ENCODE assay signal across 16 cellular contexts in genomic region chr7:12456506-12456905, GRCh38. TPM values are rescaled to one million over a fixed set of nuclear protein-coding genes. Genes with fewer than 3 reads are reported as not detected.
DNase-seq lines count a peak whose midpoint lies in the region; FAIRE-seq and TF ChIP-seq lines count a peak whose summit lies in the region.
"Had no signal": no experiment of that assay in that cellular context is flagged by ENCODE, and none has a peak within 500 bp of the region (broad histone marks: within the 10 kb centered on the region; RNA-seq: fewer than 3 reads in every experiment).

No MANE protein-coding gene starts in this region.

- H3K9me3 Mint-ChIP-seq in MCF 10A (ENCODE audit: unreplicated experiment), result no peaks in the 10 kb centered on the region
- H3K9me3 Mint-ChIP-seq: dendritic cell treated with granulocyte-macrophage colony-stimulating factor and Interleukin-4, amounts not matched to agents 40 ng/mL and 50 ng/mL, for 4 days had no signal

- no peaks in the 10 kb centered on the region for H3K27me3 Mint-ChIP-seq in MCF 10A (ENCODE audit: insufficient read depth, unreplicated experiment)
- H3K27me3 Mint-ChIP-seq: dendritic cell treated with granulocyte-macrophage colony-stimulating factor and Interleukin-4, amounts not matched to agents 40 ng/mL and 50 ng/mL, for 4 days had no signal

- POLR2A ChIA-PET in MCF 10A (lab: Yijun Ruan, JAX), result no interaction called here

- H3K4me2 ChIP-seq in mammary epithelial cell (ENCODE audit: insufficient read depth, low read depth, low read length), result no peak overlapping the region

- H3K4me3 ChIP-seq in mammary epithelial cell (replicated peaks in 1 of 3; ENCODE audit: insufficient read depth in 1 of 3, low read depth in 2 of 3, low read length in 3 of 3) (no peak overlapping the region), ovary (no peak overlapping the region)
- H3K4me3 ChIP-seq: GM23248 had no signal

- no peaks in the 10 kb centered on the region for H3K4me1 ChIP-seq in mammary epithelial cell (ENCODE audit: insufficient read depth, low read length)
- H3K4me1 ChIP-seq in ovary (ENCODE audit: insufficient read depth), result no peaks in the 10 kb centered on the region

- H3K4me1 Mint-ChIP-seq in MCF 10A (ENCODE audit: insufficient read depth, unreplicated experiment), result no peaks in the 10 kb centered on the region
- H3K4me1 Mint-ChIP-seq: immature natural killer cell, nephron progenitor cell had no signal

- TF ChIP-seq CTCF in MCF 10A (IDR thresholded peaks at IDR 0.05; ENCODE audit: unreplicated experiment) (no peak), mammary epithelial cell (conservative IDR thresholded peaks at IDR 0.05 in 1 of 2, IDR thresholded peaks at IDR 0.05 in 1 of 2; ENCODE audit: extremely low read depth in 1 of 2, insufficient read depth in 1 of 2, low read depth in 1 of 2, low read length in 2 of 2) (no peak), D721Med (IDR thresholded peaks at IDR 0.05; ENCODE audit: insufficient read depth, missing control alignments) (no peak), ovary (IDR thresholded peaks at IDR 0.05) (no peak)

- no peaks in the 10 kb centered on the region for H3K36me3 Mint-ChIP-seq in MCF 10A (ENCODE audit: insufficient read depth, unreplicated experiment)
- H3K36me3 Mint-ChIP-seq: immature natural killer cell had no signal

- H3K27me3 ChIP-seq in mammary epithelial cell (ENCODE audit: insufficient read depth, low read length), result no peaks in the 10 kb centered on the region
- no peaks in the 10 kb centered on the region for H3K27me3 ChIP-seq in ovary

- H3K27ac ChIP-seq in mammary epithelial cell (ENCODE audit: insufficient read depth, low read depth, low read length) (no peak overlapping the region), ovary (no peak overlapping the region)
- H3K27ac ChIP-seq: GM23248 had no signal

- no peak overlapping the region for H3K27ac Mint-ChIP-seq in MCF 10A (ENCODE audit: low read depth, unreplicated experiment)
- H3K27ac Mint-ChIP-seq: dendritic cell treated with granulocyte-macrophage colony-stimulating factor and Interleukin-4, amounts not matched to agents 40 ng/mL and 50 ng/mL, for 4 days; immature natural killer cell; nephron progenitor cell had no signal

- H3K9me3 ChIP-seq in mammary epithelial cell (replicated peaks; ENCODE audit: insufficient read depth, low read length) (no peaks in the 10 kb centered on the region), ovary (no peaks in the 10 kb centered on the region)

- CTCF ChIA-PET in MCF 10A (lab: Yijun Ruan, JAX) (interaction anchor here (0.7 to 7.1 kb wide), 11 partner anchors 13 to 565 kb away, joined by 3 to 125 read pairs (median 5); no protein-coding TSS in a partner anchor), mammary epithelial cell (lab: Charles Lee; ENCODE audit: low non-redundant PET) (no interaction called here)

- in situ Hi-C loops in mammary epithelial cell (cut with MboI; ENCODE audit: low sequenced_read_pairs in 2 of 2), result loop anchor here in 1 of 2 donors (5.0 kb wide), 1 partner anchor 36 kb away; no protein-coding TSS in a partner anchor

- no peak for TF ChIP-seq EP300 in ovary (IDR thresholded peaks at IDR 0.05)

- BruUV-seq in MCF 10A (replicated peaks; lab: Mats Ljungman, UMichigan) (no TSS peak), mammary epithelial cell (replicated peaks; lab: Mats Ljungman, UMichigan) (no TSS peak)

- intact Hi-C loops in MCF 10A (cut with micrococcal nuclease), result no loop called here
- intact Hi-C loops in mammary epithelial cell (cut with micrococcal nuclease), result no loop called here
- intact Hi-C loops in ovary (cut with DNase I), result no loop called here

- DNase-seq in MCF 10A (ENCODE audit: unreplicated experiment) (peak; percentile 47), mammary epithelial cell (no peak), NCI-H2227 treated with DMSO at 0.1 percent for 48 hours (lab: John Stamatoyannopoulos, UW) (peak; percentile 71), dedifferentiated amniotic fluid mesenchymal stem cell (ENCODE audit: extremely low spot score) (peak; percentile 16), SKM-1 treated with dmso at 0.1 percent for 144 hours (lab: John Stamatoyannopoulos, UW; ENCODE audit: unreplicated experiment) (no peak), T1000 (lab: John Stamatoyannopoulos, UW) (no peak), D721Med (ENCODE audit: insufficient read length, low spot score) (no peak), ovary (no peak)
- DNase-seq: glutamatergic neuron, GM23248, immature natural killer cell, mesendoderm, NCI-H187 treated with DMSO at 0.1 percent for 48 hours, nephron progenitor cell had no signal

- no peak for FAIRE-seq in D721Med (lab: Jason Lieb, UNC)
- FAIRE-seq: GM12891 had no signal

- H4K20me1 ChIP-seq in mammary epithelial cell (ENCODE audit: insufficient read depth, low read length), result no peaks in the 10 kb centered on the region

- TF ChIP-seq POLR2A in ovary (IDR thresholded peaks at IDR 0.05), result no peak

- H3K79me2 ChIP-seq in mammary epithelial cell (ENCODE audit: insufficient read depth, low read length), result no peaks in the 10 kb centered on the region

- no peak overlapping the region for H3K9ac ChIP-seq in mammary epithelial cell (ENCODE audit: insufficient read depth, low read length)
- H3K9ac ChIP-seq: GM23248 had no signal

- H3K36me3 ChIP-seq in mammary epithelial cell (ENCODE audit: insufficient read depth, low read length), result no peaks in the 10 kb centered on the region
- no peaks in the 10 kb centered on the region for H3K36me3 ChIP-seq in ovary

- dilution Hi-C loops in mammary epithelial cell (cut with HindIII; ENCODE audit: low sequenced_read_pairs), result no loop called here

- 0% methylated on average over 1 of the region's 1 CpG for WGBS in mammary epithelial cell (ENCODE audit: low coverage, missing lambda C conversion rate)
- 14 to 34% (median 17%) methylated on average over 1 of the region's 1 CpG for WGBS in ovary, 3 donors

- H2AFZ ChIP-seq in mammary epithelial cell (ENCODE audit: low read depth, low read length), result no peak overlapping the region
- H2AFZ ChIP-seq: GM23248 had no signal

- no peak overlapping the region for H3K4me3 Mint-ChIP-seq in MCF 10A (ENCODE audit: unreplicated experiment)
- H3K4me3 Mint-ChIP-seq: dendritic cell treated with granulocyte-macrophage colony-stimulating factor and Interleukin-4, amounts not matched to agents 40 ng/mL and 50 ng/mL, for 4 days; immature natural killer cell; nephron progenitor cell had no signal

RNA-seq across cellular contexts. Expression of gene VWDE, which starts 52.8 kb away (rescaled TPM):
- 3.0 and 3.1 TPM in 2 replicates for total RNA-seq in MCF 10A (2022)
- 10 to 100 TPM in 1 of 2 donors, 1 to 10 TPM in 1; 3.9 to 14.2 TPM for total RNA-seq in mammary epithelial cell
- polyA plus RNA-seq in mammary epithelial cell, result 1.5 TPM
- 0.21 TPM for polyA minus RNA-seq in mammary epithelial cell
- total RNA-seq in ovary, result 1 to 10 TPM in 1 of 7 donors, under 1 TPM in 5, not detected in 1; 0.25 to 2.6 (median 0.67) TPM
- under 1 TPM; 0.08 to 0.19 TPM for polyA plus RNA-seq in ovary
- total RNA-seq: GM23248 had no signal
- polyA plus RNA-seq: GM23248 had no signal

Comparison
In these comparisons a context has a peak if more than half of its experiments do, and no peak if none do; other contexts are left out.
1. DNase-seq: peak in MCF 10A (single experiment), NCI-H2227 treated with DMSO at 0.1 percent for 48 hours (single experiment) and dedifferentiated amniotic fluid mesenchymal stem cell (single experiment); none in mammary epithelial cell (single experiment), SKM-1 treated with dmso at 0.1 percent for 144 hours (single experiment), T1000 (single experiment), D721Med (single experiment) and ovary (0 of 5).